In the genomic region with DNA sequence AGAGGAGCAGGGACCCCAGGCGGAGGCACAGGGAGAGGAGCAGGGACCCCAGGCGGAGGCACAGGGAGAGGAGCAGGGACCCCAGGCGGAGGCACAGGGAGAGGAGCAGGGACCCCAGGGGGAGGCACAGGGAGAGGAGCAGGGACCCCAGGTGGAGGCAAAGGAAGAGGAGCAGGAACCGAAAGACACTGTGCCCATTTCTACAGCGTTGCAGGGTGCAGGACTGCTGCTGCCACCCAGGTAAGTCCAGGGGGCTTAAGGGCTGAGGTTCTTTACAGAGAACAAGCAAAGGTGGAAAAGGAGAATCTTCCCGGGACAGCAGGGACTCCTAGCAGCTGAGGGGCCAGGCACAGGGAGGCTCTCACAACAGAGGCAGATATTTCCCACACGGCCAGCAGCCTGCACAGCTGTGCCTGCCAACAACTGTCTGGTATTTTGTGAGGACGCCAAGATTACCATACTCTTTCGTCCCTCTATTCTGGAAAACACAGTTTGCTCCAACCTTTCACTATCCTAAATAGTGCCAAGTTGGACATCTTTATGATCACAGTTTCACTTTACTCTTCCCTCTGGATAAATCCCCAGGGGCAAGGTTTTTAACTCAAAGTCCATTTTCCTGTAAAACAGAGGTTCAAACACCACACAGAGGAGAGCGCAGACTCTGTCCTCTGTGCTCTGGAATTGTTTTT, we compare ENCODE assay signal across 1 cellular context.
TF ChIP-seq lines count a peak whose summit lies in the region.

No MANE protein-coding gene starts in this region.

TF ChIP-seq in liver, 16 proteins besides CTCF, POLR2A, EP300 and RAD21 (continued from another document):
- peak; percentile 73 for TF ChIP-seq HNF4G (IDR thresholded peaks at IDR 0.05)
- peak; percentile 53 to 89 for TF ChIP-seq RXRA (IDR thresholded peaks at IDR 0.05)
- TF ChIP-seq, protein P1, sequence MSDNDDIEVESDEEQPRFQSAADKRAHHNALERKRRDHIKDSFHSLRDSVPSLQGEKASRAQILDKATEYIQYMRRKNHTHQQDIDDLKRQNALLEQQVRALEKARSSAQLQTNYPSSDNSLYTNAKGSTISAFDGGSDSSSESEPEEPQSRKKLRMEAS (IDR thresholded peaks at IDR 0.05): no peak
- TF ChIP-seq NR2F2 (IDR thresholded peaks at IDR 0.05): no peak
- TF ChIP-seq GABPA (IDR thresholded peaks at IDR 0.05 in 1 of 2, conservative IDR thresholded peaks at IDR 0.05 in 1 of 2): no peak
- peak; percentile 92 to 95 for TF ChIP-seq HNF4A (conservative IDR thresholded peaks at IDR 0.05)
- TF ChIP-seq, protein P2, sequence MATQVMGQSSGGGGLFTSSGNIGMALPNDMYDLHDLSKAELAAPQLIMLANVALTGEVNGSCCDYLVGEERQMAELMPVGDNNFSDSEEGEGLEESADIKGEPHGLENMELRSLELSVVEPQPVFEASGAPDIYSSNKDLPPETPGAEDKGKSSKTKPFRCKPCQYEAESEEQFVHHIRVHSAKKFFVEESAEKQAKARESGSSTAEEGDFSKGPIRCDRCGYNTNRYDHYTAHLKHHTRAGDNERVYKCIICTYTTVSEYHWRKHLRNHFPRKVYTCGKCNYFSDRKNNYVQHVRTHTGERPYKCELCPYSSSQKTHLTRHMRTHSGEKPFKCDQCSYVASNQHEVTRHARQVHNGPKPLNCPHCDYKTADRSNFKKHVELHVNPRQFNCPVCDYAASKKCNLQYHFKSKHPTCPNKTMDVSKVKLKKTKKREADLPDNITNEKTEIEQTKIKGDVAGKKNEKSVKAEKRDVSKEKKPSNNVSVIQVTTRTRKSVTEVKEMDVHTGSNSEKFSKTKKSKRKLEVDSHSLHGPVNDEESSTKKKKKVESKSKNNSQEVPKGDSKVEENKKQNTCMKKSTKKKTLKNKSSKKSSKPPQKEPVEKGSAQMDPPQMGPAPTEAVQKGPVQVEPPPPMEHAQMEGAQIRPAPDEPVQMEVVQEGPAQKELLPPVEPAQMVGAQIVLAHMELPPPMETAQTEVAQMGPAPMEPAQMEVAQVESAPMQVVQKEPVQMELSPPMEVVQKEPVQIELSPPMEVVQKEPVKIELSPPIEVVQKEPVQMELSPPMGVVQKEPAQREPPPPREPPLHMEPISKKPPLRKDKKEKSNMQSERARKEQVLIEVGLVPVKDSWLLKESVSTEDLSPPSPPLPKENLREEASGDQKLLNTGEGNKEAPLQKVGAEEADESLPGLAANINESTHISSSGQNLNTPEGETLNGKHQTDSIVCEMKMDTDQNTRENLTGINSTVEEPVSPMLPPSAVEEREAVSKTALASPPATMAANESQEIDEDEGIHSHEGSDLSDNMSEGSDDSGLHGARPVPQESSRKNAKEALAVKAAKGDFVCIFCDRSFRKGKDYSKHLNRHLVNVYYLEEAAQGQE (IDR thresholded peaks at IDR 0.05): peak; percentile 59
- peak; percentile 79 for TF ChIP-seq SP1 (IDR thresholded peaks at IDR 0.05)
